32 cellular contexts compared by ENCODE assay signal in genomic region chr4:110945600-110945999, GRCh38.
"Had no signal": no experiment of that assay in that cellular context is flagged by ENCODE, and none has a peak within 500 bp of the region (broad histone marks: within the 10 kb centered on the region; RNA-seq: fewer than 3 reads in every experiment).

No MANE protein-coding gene starts in this region.

- H3K4me1 Mint-ChIP-seq: naive B cell; natural killer cell; nephron progenitor cell; neural progenitor cell; stimulated activated memory B cell treated with anti-CD40 and anti-IgM and Interleukin-4, amounts not matched to agents 10 μg/mL and 1 μg/mL and 100 μg/mL, for 72 hours; stimulated activated naive CD8-positive, alpha-beta T cell treated with anti-CD3 and anti-CD28 coated beads, Interleukin-15, amount 100 ng/mL, for 72 hours had no signal

- H2AFZ ChIP-seq: hepatocyte, neural progenitor cell, parathyroid adenoma had no signal

- H3K4me3 ChIP-seq: heart left ventricle, hepatocyte, lower lobe of right lung, neural progenitor cell, psoas muscle, right lobe of liver, smooth muscle cell, thyroid gland, upper lobe of right lung had no signal

- H3K27ac Mint-ChIP-seq: mesothelial cell of epicardium; naive B cell; natural killer cell; nephron progenitor cell; neural progenitor cell; stimulated activated memory B cell treated with anti-CD40 and anti-IgM and Interleukin-4, amounts not matched to agents 10 μg/mL and 1 μg/mL and 100 μg/mL, for 72 hours; stimulated activated naive CD8-positive, alpha-beta T cell treated with anti-CD3 and anti-CD28 coated beads, Interleukin-15, amount 100 ng/mL, for 72 hours had no signal

- H3K27me3 Mint-ChIP-seq: naive B cell; stimulated activated memory B cell treated with anti-CD40 and anti-IgM and Interleukin-4, amounts not matched to agents 10 μg/mL and 1 μg/mL and 100 μg/mL, for 72 hours; stimulated activated naive CD8-positive, alpha-beta T cell treated with anti-CD3 and anti-CD28 coated beads, Interleukin-15, amount 100 ng/mL, for 72 hours had no signal

- ATAC-seq: heart left ventricle; left cardiac atrium; left lobe of liver; left ventricle myocardium superior; lower lobe of right lung; natural killer cell; psoas muscle; right lobe of liver; stimulated activated memory B cell treated with anti-CD40 and anti-IgM and Interleukin-4, amounts not matched to agents 10 μg/mL and 1 μg/mL and 100 μg/mL, for 72 hours; stimulated activated naive CD8-positive, alpha-beta T cell treated with anti-CD3 and anti-CD28 coated beads, Interleukin-15, amount 100 ng/mL, for 72 hours; upper lobe of right lung had no signal

- H3K36me3 Mint-ChIP-seq: mesothelial cell of epicardium; naive B cell; natural killer cell; neural progenitor cell; stimulated activated memory B cell treated with anti-CD40 and anti-IgM and Interleukin-4, amounts not matched to agents 10 μg/mL and 1 μg/mL and 100 μg/mL, for 72 hours had no signal

- H3K9me3 ChIP-seq: heart left ventricle, lower lobe of right lung, neutrophil, psoas muscle, right lobe of liver, thyroid gland, upper lobe of right lung had no signal

- H3K27me3 ChIP-seq: heart left ventricle, hepatocyte, neural progenitor cell, neutrophil, right lobe of liver, thyroid gland, upper lobe of right lung had no signal

- H3K9me3 Mint-ChIP-seq: mesothelial cell of epicardium; naive B cell; nephron progenitor cell; neural progenitor cell; stimulated activated memory B cell treated with anti-CD40 and anti-IgM and Interleukin-4, amounts not matched to agents 10 μg/mL and 1 μg/mL and 100 μg/mL, for 72 hours; stimulated activated naive CD8-positive, alpha-beta T cell treated with anti-CD3 and anti-CD28 coated beads, Interleukin-15, amount 100 ng/mL, for 72 hours had no signal

- H3K36me3 ChIP-seq: heart left ventricle, lower lobe of right lung, neural progenitor cell, neutrophil, right lobe of liver, thyroid gland, upper lobe of right lung had no signal

- H3K9ac ChIP-seq: neural progenitor cell, parathyroid adenoma had no signal

- H3K27ac ChIP-seq: heart left ventricle, hepatocyte, lower lobe of right lung, neural progenitor cell, neutrophil, parathyroid adenoma, psoas muscle, right lobe of liver, thyroid gland, upper lobe of right lung had no signal

- H3K4me2 ChIP-seq: hepatocyte, neural progenitor cell, smooth muscle cell had no signal

- DNase-seq: heart left ventricle; islet precursor cell; kidney glomerular epithelial cell; left cardiac atrium; left ventricle myocardium superior; lower lobe of right lung; mammary epithelial cell; mesendoderm; naive B cell; natural killer cell; nephron progenitor cell; occipital lobe; psoas muscle; stimulated activated CD4-positive, alpha-beta T cell treated with anti-CD3 and anti-CD28 coated beads, Interleukin-1b, Interleukin-23, amount 100 ng/mL, for 48 hours; stimulated activated CD4-positive, alpha-beta T cell treated with anti-CD3 and anti-CD28 coated beads, Interleukin-2, amount 100 ng/mL, for 48 hours; stimulated activated CD4-positive, alpha-beta T cell treated with anti-CD3 and anti-CD28 coated beads, Interleukin-4, amount 100 ng/mL, for 4 hours; stimulated activated CD8-positive, alpha-beta memory T cell treated with anti-CD3 and anti-CD28 coated beads, Interleukin-4, amount 100 ng/mL, for 48 hours; stimulated activated naive CD4-positive, alpha-beta T cell treated with Interleukin-2 at 50 U/mL for 16 hours; stimulated activated naive CD8-positive, alpha-beta T cell treated with anti-CD3 and anti-CD28 coated beads, Interleukin-15, amount 100 ng/mL, for 72 hours; substantia nigra; thyroid gland; trophoblast cell; upper lobe of right lung had no signal

- H3K4me3 Mint-ChIP-seq: mesothelial cell of epicardium; naive B cell; natural killer cell; nephron progenitor cell; neural progenitor cell; stimulated activated memory B cell treated with anti-CD40 and anti-IgM and Interleukin-4, amounts not matched to agents 10 μg/mL and 1 μg/mL and 100 μg/mL, for 72 hours; stimulated activated naive CD8-positive, alpha-beta T cell treated with anti-CD3 and anti-CD28 coated beads, Interleukin-15, amount 100 ng/mL, for 72 hours had no signal

- H3K4me1 ChIP-seq: heart left ventricle, lower lobe of right lung, neural progenitor cell, parathyroid adenoma, psoas muscle, right lobe of liver, thyroid gland, upper lobe of right lung had no signal
